Comparison of ENCODE assay signal across 19 cellular contexts in the genomic region with DNA sequence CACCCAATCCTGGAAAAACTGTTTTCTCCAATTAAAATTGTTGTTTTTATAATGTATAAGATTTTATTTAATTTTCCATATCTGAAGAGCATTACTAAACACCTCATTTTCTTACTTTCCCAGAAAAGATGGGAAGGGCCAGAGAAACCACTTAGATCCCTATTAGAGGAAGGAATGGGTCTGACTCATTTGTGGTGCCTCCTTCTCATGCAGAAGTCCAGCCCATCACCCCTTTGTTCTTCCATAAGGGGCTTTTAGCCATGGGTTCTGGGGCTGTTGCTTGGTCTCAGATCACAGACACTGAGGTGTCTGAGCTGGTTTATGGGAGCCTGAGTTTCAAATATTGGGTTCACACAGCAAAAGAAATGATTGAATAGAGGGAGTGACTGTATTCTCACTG.
"Had no signal": no experiment of that assay in that cellular context is flagged by ENCODE, and none has a peak within 500 bp of the region (broad histone marks: within the 10 kb centered on the region; RNA-seq: fewer than 3 reads in every experiment).

No MANE protein-coding gene starts in this region.

- H3K36me3 ChIP-seq: tibial artery had no signal

- H3K27me3 ChIP-seq: tibial artery had no signal

- H3K27ac ChIP-seq: tibial artery had no signal

- H3K9me3 ChIP-seq: tibial artery had no signal

- H3K4me3 ChIP-seq: tibial artery had no signal

- ATAC-seq: activated naive CD8-positive, alpha-beta T cell treated with anti-CD3 and anti-CD28 coated beads, Interleukin-2, amount 50 U/mL, for 24 hours; natural killer cell treated with Interleukin-12 subunit alpha and Interleukin-12 subunit beta and Interleukin-15 and Interleukin-18, amount 100 ng/mL, for 72 hours had no signal

- DNase-seq: activated CD4-positive, alpha-beta T cell treated with anti-CD3 and anti-CD28 coated beads, Interleukin-2, amount 50 U/mL, for 1 hour; activated CD4-positive, CD25-positive, alpha-beta regulatory T cell treated with anti-CD3 and anti-CD28 coated beads, Interleukin-2, amount 50 U/mL, for 72 hours; activated CD8-positive, alpha-beta memory T cell treated with anti-CD3 and anti-CD28 coated beads, Interleukin-2, amount 50 U/mL, for 4 hours; activated effector memory CD4-positive, alpha-beta T cell treated with Interleukin-2 at 50 U/mL for 16 hours; activated naive CD4-positive, alpha-beta T cell treated with anti-CD3 and anti-CD28 coated beads, Interleukin-2, amount 10 ng/mL, durations not matched to agents 7 days and 5 days; activated naive CD8-positive, alpha-beta T cell treated with anti-CD3 and anti-CD28 coated beads, Interleukin-2, amount 50 U/mL, for 24 hours; activated T-cell treated with anti-CD3 and anti-CD28 coated beads, Interleukin-2, amount 50 U/mL, for 48 hours; aorta; cerebellar nuclear complex; cortex of kidney; erythroblast; head of caudate nucleus; mesendoderm; retina; stimulated activated CD4-positive, alpha-beta T cell treated with anti-CD3 and anti-CD28 coated beads, Interleukin-2, amount 100 ng/mL, for 24 hours; stimulated activated naive CD4-positive, alpha-beta T cell treated with Interleukin-2 at 50 U/mL for 16 hours; substantia nigra; tibial artery had no signal
